1 cellular context compared by ENCODE assay signal in the genomic region with DNA sequence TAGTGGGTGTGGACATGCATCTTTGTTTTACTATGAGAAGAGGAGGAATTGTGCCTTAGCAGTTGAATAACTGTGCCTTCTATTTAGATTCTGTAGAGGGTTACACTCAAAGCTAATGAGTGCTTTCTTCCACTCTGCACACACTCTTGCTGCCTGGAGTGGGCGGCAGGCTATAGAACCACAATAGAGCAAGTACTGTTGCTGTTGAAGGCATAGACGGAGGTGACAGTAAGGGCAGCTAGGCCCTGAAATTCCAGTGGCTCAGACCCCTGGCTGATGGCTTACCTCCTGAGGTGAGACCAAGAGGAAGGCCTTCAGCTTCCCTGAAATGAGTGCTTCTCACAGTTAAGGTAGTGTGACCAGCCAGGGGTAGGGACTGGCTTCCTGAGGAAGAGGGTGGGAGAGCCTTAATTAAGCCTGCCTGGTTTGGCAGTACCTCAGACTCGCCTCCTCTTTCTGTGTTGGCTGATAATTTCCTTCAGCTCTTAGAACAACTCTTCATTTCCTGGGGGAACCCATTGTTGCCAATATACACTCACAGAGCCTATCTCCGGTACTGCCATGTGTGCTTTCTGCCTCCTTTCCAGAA.
A peak's percentile ranks its signal among the peaks of the same experiment; 100 is the strongest.
TF ChIP-seq lines count a peak whose summit lies in the region.

No MANE protein-coding gene starts in this region.

TF ChIP-seq in GM12878, 131 proteins besides CTCF, POLR2A, EP300 and RAD21 (continued from another document):
- TF ChIP-seq, protein P1, sequence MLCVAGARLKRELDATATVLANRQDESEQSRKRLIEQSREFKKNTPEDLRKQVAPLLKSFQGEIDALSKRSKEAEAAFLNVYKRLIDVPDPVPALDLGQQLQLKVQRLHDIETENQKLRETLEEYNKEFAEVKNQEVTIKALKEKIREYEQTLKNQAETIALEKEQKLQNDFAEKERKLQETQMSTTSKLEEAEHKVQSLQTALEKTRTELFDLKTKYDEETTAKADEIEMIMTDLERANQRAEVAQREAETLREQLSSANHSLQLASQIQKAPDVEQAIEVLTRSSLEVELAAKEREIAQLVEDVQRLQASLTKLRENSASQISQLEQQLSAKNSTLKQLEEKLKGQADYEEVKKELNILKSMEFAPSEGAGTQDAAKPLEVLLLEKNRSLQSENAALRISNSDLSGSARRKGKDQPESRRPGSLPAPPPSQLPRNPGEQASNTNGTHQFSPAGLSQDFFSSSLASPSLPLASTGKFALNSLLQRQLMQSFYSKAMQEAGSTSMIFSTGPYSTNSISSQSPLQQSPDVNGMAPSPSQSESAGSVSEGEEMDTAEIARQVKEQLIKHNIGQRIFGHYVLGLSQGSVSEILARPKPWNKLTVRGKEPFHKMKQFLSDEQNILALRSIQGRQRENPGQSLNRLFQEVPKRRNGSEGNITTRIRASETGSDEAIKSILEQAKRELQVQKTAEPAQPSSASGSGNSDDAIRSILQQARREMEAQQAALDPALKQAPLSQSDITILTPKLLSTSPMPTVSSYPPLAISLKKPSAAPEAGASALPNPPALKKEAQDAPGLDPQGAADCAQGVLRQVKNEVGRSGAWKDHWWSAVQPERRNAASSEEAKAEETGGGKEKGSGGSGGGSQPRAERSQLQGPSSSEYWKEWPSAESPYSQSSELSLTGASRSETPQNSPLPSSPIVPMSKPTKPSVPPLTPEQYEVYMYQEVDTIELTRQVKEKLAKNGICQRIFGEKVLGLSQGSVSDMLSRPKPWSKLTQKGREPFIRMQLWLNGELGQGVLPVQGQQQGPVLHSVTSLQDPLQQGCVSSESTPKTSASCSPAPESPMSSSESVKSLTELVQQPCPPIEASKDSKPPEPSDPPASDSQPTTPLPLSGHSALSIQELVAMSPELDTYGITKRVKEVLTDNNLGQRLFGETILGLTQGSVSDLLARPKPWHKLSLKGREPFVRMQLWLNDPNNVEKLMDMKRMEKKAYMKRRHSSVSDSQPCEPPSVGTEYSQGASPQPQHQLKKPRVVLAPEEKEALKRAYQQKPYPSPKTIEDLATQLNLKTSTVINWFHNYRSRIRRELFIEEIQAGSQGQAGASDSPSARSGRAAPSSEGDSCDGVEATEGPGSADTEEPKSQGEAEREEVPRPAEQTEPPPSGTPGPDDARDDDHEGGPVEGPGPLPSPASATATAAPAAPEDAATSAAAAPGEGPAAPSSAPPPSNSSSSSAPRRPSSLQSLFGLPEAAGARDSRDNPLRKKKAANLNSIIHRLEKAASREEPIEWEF (IDR thresholded peaks at IDR 0.05; ENCODE audit: insufficient replicate concordance, low read depth, low read length): no peak
- TF ChIP-seq EED (IDR thresholded peaks at IDR 0.05; ENCODE audit: low read depth): peak; percentile 48; the same call in 1 of the 2 replicates
- TF ChIP-seq SUPT20H (IDR thresholded peaks at IDR 0.05; ENCODE audit: borderline replicate concordance, control insufficient read depth, low read depth, low read length): no peak
- TF ChIP-seq POU2F2 (IDR thresholded peaks at IDR 0.05; ENCODE audit: borderline replicate concordance, low read depth, low read length): no peak
- no peak for TF ChIP-seq STAT1 (conservative IDR thresholded peaks at IDR 0.05)
- TF ChIP-seq, protein P2, sequence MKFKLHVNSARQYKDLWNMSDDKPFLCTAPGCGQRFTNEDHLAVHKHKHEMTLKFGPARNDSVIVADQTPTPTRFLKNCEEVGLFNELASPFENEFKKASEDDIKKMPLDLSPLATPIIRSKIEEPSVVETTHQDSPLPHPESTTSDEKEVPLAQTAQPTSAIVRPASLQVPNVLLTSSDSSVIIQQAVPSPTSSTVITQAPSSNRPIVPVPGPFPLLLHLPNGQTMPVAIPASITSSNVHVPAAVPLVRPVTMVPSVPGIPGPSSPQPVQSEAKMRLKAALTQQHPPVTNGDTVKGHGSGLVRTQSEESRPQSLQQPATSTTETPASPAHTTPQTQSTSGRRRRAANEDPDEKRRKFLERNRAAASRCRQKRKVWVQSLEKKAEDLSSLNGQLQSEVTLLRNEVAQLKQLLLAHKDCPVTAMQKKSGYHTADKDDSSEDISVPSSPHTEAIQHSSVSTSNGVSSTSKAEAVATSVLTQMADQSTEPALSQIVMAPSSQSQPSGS (IDR thresholded peaks at IDR 0.05; ENCODE audit: low read length): no peak
- peak; percentile 23; the same call in 1 of the 2 replicates for TF ChIP-seq MTA2 (IDR thresholded peaks at IDR 0.05; ENCODE audit: low read depth)
- peak; percentile 12; the same call in 1 of the 2 replicates for TF ChIP-seq GATAD2B (conservative IDR thresholded peaks at IDR 0.05; ENCODE audit: low read depth)
- no peak for TF ChIP-seq SP1 (IDR thresholded peaks at IDR 0.05; ENCODE audit: low read depth, low read length)
- TF ChIP-seq, protein P3, sequence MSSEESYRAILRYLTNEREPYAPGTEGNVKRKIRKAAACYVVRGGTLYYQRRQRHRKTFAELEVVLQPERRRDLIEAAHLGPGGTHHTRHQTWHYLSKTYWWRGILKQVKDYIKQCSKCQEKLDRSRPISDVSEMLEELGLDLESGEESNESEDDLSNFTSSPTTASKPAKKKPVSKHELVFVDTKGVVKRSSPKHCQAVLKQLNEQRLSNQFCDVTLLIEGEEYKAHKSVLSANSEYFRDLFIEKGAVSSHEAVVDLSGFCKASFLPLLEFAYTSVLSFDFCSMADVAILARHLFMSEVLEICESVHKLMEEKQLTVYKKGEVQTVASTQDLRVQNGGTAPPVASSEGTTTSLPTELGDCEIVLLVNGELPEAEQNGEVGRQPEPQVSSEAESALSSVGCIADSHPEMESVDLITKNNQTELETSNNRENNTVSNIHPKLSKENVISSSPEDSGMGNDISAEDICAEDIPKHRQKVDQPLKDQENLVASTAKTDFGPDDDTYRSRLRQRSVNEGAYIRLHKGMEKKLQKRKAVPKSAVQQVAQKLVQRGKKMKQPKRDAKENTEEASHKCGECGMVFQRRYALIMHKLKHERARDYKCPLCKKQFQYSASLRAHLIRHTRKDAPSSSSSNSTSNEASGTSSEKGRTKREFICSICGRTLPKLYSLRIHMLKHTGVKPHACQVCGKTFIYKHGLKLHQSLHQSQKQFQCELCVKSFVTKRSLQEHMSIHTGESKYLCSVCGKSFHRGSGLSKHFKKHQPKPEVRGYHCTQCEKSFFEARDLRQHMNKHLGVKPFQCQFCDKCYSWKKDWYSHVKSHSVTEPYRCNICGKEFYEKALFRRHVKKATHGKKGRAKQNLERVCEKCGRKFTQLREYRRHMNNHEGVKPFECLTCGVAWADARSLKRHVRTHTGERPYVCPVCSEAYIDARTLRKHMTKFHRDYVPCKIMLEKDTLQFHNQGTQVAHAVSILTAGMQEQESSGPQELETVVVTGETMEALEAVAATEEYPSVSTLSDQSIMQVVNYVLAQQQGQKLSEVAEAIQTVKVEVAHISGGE (CRISPR knock-in tag; IDR thresholded peaks at IDR 0.05): no peak
- no peak for TF ChIP-seq BACH1 (IDR thresholded peaks at IDR 0.05; ENCODE audit: borderline replicate concordance)
- no peak for TF ChIP-seq CHD4 (IDR thresholded peaks at IDR 0.05)
- TF ChIP-seq SIN3A (IDR thresholded peaks at IDR 0.05; ENCODE audit: low read depth, low read length): no peak
- TF ChIP-seq BRCA1 (IDR thresholded peaks at IDR 0.05; ENCODE audit: low read depth, low read length): no peak
- TF ChIP-seq FOXK2 (IDR thresholded peaks at IDR 0.05): no peak
- 0 out of 2 replicates have a peak, but pooled peaks have one; percentile 12 for TF ChIP-seq CREB1 (IDR thresholded peaks at IDR 0.05; ENCODE audit: low read depth)
- no peak for TF ChIP-seq DPF2 (IDR thresholded peaks at IDR 0.05)
- peak; percentile 52 for TF ChIP-seq IKZF1 (conservative IDR thresholded peaks at IDR 0.05)
- no peak for TF ChIP-seq ZNF207 (IDR thresholded peaks at IDR 0.05; ENCODE audit: borderline replicate concordance)
- TF ChIP-seq IKZF2 (IDR thresholded peaks at IDR 0.05): peak; percentile 6 to 19; a peak in 2 of 4 replicates
- no peak for TF ChIP-seq TARDBP (IDR thresholded peaks at IDR 0.05; ENCODE audit: borderline replicate concordance)
- TF ChIP-seq, protein P4, sequence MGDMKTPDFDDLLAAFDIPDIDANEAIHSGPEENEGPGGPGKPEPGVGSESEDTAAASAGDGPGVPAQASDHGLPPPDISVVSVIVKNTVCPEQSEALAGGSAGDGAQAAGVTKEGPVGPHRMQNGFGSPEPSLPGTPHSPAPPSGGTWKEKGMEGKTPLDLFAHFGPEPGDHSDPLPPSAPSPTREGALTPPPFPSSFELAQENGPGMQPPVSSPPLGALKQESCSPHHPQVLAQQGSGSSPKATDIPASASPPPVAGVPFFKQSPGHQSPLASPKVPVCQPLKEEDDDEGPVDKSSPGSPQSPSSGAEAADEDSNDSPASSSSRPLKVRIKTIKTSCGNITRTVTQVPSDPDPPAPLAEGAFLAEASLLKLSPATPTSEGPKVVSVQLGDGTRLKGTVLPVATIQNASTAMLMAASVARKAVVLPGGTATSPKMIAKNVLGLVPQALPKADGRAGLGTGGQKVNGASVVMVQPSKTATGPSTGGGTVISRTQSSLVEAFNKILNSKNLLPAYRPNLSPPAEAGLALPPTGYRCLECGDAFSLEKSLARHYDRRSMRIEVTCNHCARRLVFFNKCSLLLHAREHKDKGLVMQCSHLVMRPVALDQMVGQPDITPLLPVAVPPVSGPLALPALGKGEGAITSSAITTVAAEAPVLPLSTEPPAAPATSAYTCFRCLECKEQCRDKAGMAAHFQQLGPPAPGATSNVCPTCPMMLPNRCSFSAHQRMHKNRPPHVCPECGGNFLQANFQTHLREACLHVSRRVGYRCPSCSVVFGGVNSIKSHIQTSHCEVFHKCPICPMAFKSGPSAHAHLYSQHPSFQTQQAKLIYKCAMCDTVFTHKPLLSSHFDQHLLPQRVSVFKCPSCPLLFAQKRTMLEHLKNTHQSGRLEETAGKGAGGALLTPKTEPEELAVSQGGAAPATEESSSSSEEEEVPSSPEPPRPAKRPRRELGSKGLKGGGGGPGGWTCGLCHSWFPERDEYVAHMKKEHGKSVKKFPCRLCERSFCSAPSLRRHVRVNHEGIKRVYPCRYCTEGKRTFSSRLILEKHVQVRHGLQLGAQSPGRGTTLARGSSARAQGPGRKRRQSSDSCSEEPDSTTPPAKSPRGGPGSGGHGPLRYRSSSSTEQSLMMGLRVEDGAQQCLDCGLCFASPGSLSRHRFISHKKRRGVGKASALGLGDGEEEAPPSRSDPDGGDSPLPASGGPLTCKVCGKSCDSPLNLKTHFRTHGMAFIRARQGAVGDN (IDR thresholded peaks at IDR 0.05): peak; percentile 40; the same call in 1 of the 2 replicates
- TF ChIP-seq POLR2AphosphoS5 (IDR thresholded peaks at IDR 0.05; ENCODE audit: low read length): 0 out of 2 replicates have a peak, but pooled peaks have one; percentile 40
- no peak; the same call in 1 of the 2 replicates for TF ChIP-seq RUNX3 (IDR thresholded peaks at IDR 0.05; ENCODE audit: low read length)
